In genomic region chr3:114178770-114179368, GRCh38 we compare ENCODE assay signal across 9 cellular contexts. TPM values are rescaled to one million over a fixed set of nuclear protein-coding genes. Genes with fewer than 3 reads are reported as not detected.
A peak's percentile ranks its signal among the peaks of the same experiment; 100 is the strongest.
DNase-seq lines count a peak whose midpoint lies in the region; ATAC-seq, FAIRE-seq and TF ChIP-seq lines count a peak whose summit lies in the region.
"Had no signal": no experiment of that assay in that cellular context is flagged by ENCODE, and none has a peak within 500 bp of the region (broad histone marks: within the 10 kb centered on the region; RNA-seq: fewer than 3 reads in every experiment).

TSS of gene DRD3 (minus strand) at chr3:114179052. CDS start at chr3:114171992, 7,060 bp downstream.

- peak; percentile 29 for FAIRE-seq in GM18507 (lab: Jason Lieb, UNC)

- no peak for TF ChIP-seq CTCF in mammary epithelial cell (conservative IDR thresholded peaks at IDR 0.05 in 1 of 2, IDR thresholded peaks at IDR 0.05 in 1 of 2; ENCODE audit: extremely low read depth in 1 of 2, insufficient read depth in 1 of 2, low read depth in 1 of 2, low read length in 2 of 2)
- no peak for TF ChIP-seq CTCF in mucosa of descending colon (IDR thresholded peaks at IDR 0.05)
- no peak for TF ChIP-seq CTCF in GM20000 (IDR thresholded peaks at IDR 0.05; ENCODE audit: extremely low read depth, missing control alignments)
- TF ChIP-seq CTCF in dorsolateral prefrontal cortex (IDR thresholded peaks at IDR 0.05 in 54 of 56, conservative IDR thresholded peaks at IDR 0.05 in 2 of 56; ENCODE audit: low read depth in 1 of 56, partially characterized antibody in 56 of 56) = no peak

- no peak within 1 kb of the TSS for H4K8ac ChIP-seq in mesenchymal stem cell (ENCODE audit: low read length)

- no peak within 1 kb of the TSS for H3K4ac ChIP-seq in mesenchymal stem cell (ENCODE audit: low read depth in 1 of 2, low read length in 2 of 2)

- H3K79me1 ChIP-seq in mesenchymal stem cell (replicated peaks; ENCODE audit: low read length, poor library complexity, severe bottlenecking) = no peaks in the 10 kb centered on the region

- no peak within 1 kb of the TSS for H4K91ac ChIP-seq in mesenchymal stem cell (ENCODE audit: low read length)

- H3K9me3 ChIP-seq in mammary epithelial cell (replicated peaks; ENCODE audit: insufficient read depth, low read length) (no peaks in the 10 kb centered on the region), mesenchymal stem cell (ENCODE audit: control insufficient read depth, low read length) (no peaks in the 10 kb centered on the region), mucosa of descending colon (no peaks in the 10 kb centered on the region)

- H3K4me3 ChIP-seq in mammary epithelial cell (replicated peaks in 1 of 3; ENCODE audit: insufficient read depth in 1 of 3, low read depth in 2 of 3, low read length in 3 of 3) (no peak within 1 kb of the TSS), mesenchymal stem cell (ENCODE audit: insufficient read depth in 1 of 2, low read depth in 1 of 2, low read length in 2 of 2) (no peak within 1 kb of the TSS), mucosa of descending colon (no peak within 1 kb of the TSS), dorsolateral prefrontal cortex (no peak within 1 kb of the TSS)

- no peak within 1 kb of the TSS for H3K23ac ChIP-seq in mesenchymal stem cell (ENCODE audit: low read length in 2 of 2)

- no peak within 1 kb of the TSS for H2BK15ac ChIP-seq in mesenchymal stem cell (ENCODE audit: low read depth, poor library complexity, severe bottlenecking)

- in situ Hi-C loops in mammary epithelial cell (cut with MboI; ENCODE audit: low sequenced_read_pairs in 2 of 2) = no loop called here

- no peak within 1 kb of the TSS for H2BK5ac ChIP-seq in mesenchymal stem cell (ENCODE audit: low read depth, low read length, poor library complexity, severe bottlenecking)

- no peak within 1 kb of the TSS for H3K18ac ChIP-seq in mesenchymal stem cell (ENCODE audit: low read depth in 1 of 2, low read length in 2 of 2)

- H3K36me3 ChIP-seq in mammary epithelial cell (ENCODE audit: insufficient read depth, low read length) = no peaks in the 10 kb centered on the region
- H3K36me3 ChIP-seq in mesenchymal stem cell (ENCODE audit: control insufficient read depth in 1 of 2, insufficient read depth in 2 of 2, low read depth in 1 of 2, low read length in 2 of 2) = no peaks in the 10 kb centered on the region
- no peaks in the 10 kb centered on the region for H3K36me3 ChIP-seq in mucosa of descending colon (ENCODE audit: low read depth)

- H3K4me2 ChIP-seq in mammary epithelial cell (ENCODE audit: insufficient read depth, low read depth, low read length) = no peak within 1 kb of the TSS
- no peak within 1 kb of the TSS for H3K4me2 ChIP-seq in mesenchymal stem cell (ENCODE audit: low read length, poor library complexity, severe bottlenecking)

- ATAC-seq in mucosa of descending colon (no peak), GM18502 (IDR thresholded peaks at IDR 0.05; ENCODE audit: poor library complexity, unreplicated experiment) (no peak)

- CTCF ChIA-PET in mammary epithelial cell (lab: Charles Lee; ENCODE audit: low non-redundant PET) = interaction anchor here (0.8 kb wide), 1 partner anchor 26 kb away, joined by 10 read pairs; no protein-coding TSS in a partner anchor

- no peaks in the 10 kb centered on the region for H4K20me1 ChIP-seq in mammary epithelial cell (ENCODE audit: insufficient read depth, low read length)

- dilution Hi-C loops in mammary epithelial cell (cut with HindIII; ENCODE audit: low sequenced_read_pairs) = no loop called here

- H2AFZ ChIP-seq in mammary epithelial cell (ENCODE audit: low read depth, low read length) (no peak within 1 kb of the TSS), mesenchymal stem cell (ENCODE audit: low read depth, low read length) (no peak within 1 kb of the TSS)

- no peak within 1 kb of the TSS for H3K14ac ChIP-seq in mesenchymal stem cell (ENCODE audit: low read length in 2 of 2)

- no peaks in the 10 kb centered on the region for H3K79me2 ChIP-seq in mammary epithelial cell (ENCODE audit: insufficient read depth, low read length)

- intact Hi-C loops in mammary epithelial cell (cut with micrococcal nuclease) (loop anchor here (1.0 to 10.0 kb wide), 2 partner anchors 27 to 334 kb away; no protein-coding TSS in a partner anchor), mucosa of descending colon (cut with DNase I, micrococcal nuclease) (no loop called here), dorsolateral prefrontal cortex (cut with DNase I) (no loop called here)

- no peak within 1 kb of the TSS for H2BK120ac ChIP-seq in mesenchymal stem cell (ENCODE audit: low read depth, low read length)

- H2BK12ac ChIP-seq in mesenchymal stem cell (ENCODE audit: low read length in 2 of 2) = no peak within 1 kb of the TSS

- H3K4me1 ChIP-seq in mammary epithelial cell (ENCODE audit: insufficient read depth, low read length) (no peaks in the 10 kb centered on the region), mesenchymal stem cell (ENCODE audit: control insufficient read depth, insufficient read depth, low read depth, low read length) (no peaks in the 10 kb centered on the region), mucosa of descending colon (ENCODE audit: low read depth) (no peaks in the 10 kb centered on the region)

- no peak within 1 kb of the TSS for H3K9ac ChIP-seq in mammary epithelial cell (ENCODE audit: insufficient read depth, low read length)
- H3K9ac ChIP-seq in mesenchymal stem cell (ENCODE audit: low read length) = no peak within 1 kb of the TSS

- no peak within 1 kb of the TSS for H2AK5ac ChIP-seq in mesenchymal stem cell (ENCODE audit: low read length, severe bottlenecking)

- no peak within 1 kb of the TSS for H3K27ac ChIP-seq in mammary epithelial cell (ENCODE audit: insufficient read depth, low read depth, low read length)
- no peak within 1 kb of the TSS for H3K27ac ChIP-seq in mesenchymal stem cell (ENCODE audit: low read length, poor library complexity, severe bottlenecking)
- no peak within 1 kb of the TSS for H3K27ac ChIP-seq in dorsolateral prefrontal cortex

- no TSS peak for BruUV-seq in mammary epithelial cell (replicated peaks; lab: Mats Ljungman, UMichigan)

- H3K27me3 ChIP-seq in mammary epithelial cell (ENCODE audit: insufficient read depth, low read length) = no peaks in the 10 kb centered on the region
- peaks cover 22 to 32% of the 10 kb centered on the region in 2 experiments for H3K27me3 ChIP-seq in mesenchymal stem cell (ENCODE audit: control insufficient read depth in 1 of 2, insufficient read depth in 1 of 2, low read length in 2 of 2)
- peaks cover 0 to 8% (median 0%) of the 10 kb centered on the region in 45 donors for H3K27me3 ChIP-seq in dorsolateral prefrontal cortex

- WGBS in mammary epithelial cell (ENCODE audit: low coverage, missing lambda C conversion rate) = 18% methylated on average over 7 of the region's 7 CpGs
- 23% methylated on average over 7 of the region's 7 CpGs for WGBS in mesenchymal stem cell

- DNase-seq in GM18507 (ENCODE audit: extremely low spot score, insufficient read length, low read depth) (no peak), NCI-H226 (peak; percentile 26), mammary epithelial cell (peak; percentile 22), mesenchymal stem cell (peak; percentile 51), mucosa of descending colon (no peak), GM20000 (ENCODE audit: low spot score) (no peak), dorsolateral prefrontal cortex (no peak)

RNA-seq across cellular contexts. Expression of gene DRD3, which starts in this region (rescaled TPM):
- total RNA-seq in mammary epithelial cell = not detected
- not detected for polyA plus RNA-seq in mammary epithelial cell
- polyA minus RNA-seq in mammary epithelial cell = not detected
- polyA plus RNA-seq in mesenchymal stem cell (2013, experiment 1 of 2) = not detected
- not detected for polyA plus RNA-seq in mesenchymal stem cell (2013, experiment 2 of 2)
- not detected for total RNA-seq in mucosa of descending colon
- under 1 TPM in 8 of 120 experiments, not detected in 112; 0.28 to 0.56 (median 0.32) TPM for total RNA-seq in dorsolateral prefrontal cortex
- total RNA-seq: naive thymus-derived CD4-positive, alpha-beta T cell had no signal
- polyA plus RNA-seq: naive thymus-derived CD4-positive, alpha-beta T cell had no signal

Comparison
In these comparisons a context has a peak if more than half of its experiments do, and no peak if none do; other contexts are left out.
1. Peak in DNase-seq in mammary epithelial cell; RNA of the gene not detected or under 1 TPM.
2. DNase-seq: peak in NCI-H226 (single experiment) and mesenchymal stem cell (single experiment); none in GM18507 (single experiment), mucosa of descending colon (0 of 3), GM20000 (single experiment) and dorsolateral prefrontal cortex (0 of 10).